In the genomic region with DNA sequence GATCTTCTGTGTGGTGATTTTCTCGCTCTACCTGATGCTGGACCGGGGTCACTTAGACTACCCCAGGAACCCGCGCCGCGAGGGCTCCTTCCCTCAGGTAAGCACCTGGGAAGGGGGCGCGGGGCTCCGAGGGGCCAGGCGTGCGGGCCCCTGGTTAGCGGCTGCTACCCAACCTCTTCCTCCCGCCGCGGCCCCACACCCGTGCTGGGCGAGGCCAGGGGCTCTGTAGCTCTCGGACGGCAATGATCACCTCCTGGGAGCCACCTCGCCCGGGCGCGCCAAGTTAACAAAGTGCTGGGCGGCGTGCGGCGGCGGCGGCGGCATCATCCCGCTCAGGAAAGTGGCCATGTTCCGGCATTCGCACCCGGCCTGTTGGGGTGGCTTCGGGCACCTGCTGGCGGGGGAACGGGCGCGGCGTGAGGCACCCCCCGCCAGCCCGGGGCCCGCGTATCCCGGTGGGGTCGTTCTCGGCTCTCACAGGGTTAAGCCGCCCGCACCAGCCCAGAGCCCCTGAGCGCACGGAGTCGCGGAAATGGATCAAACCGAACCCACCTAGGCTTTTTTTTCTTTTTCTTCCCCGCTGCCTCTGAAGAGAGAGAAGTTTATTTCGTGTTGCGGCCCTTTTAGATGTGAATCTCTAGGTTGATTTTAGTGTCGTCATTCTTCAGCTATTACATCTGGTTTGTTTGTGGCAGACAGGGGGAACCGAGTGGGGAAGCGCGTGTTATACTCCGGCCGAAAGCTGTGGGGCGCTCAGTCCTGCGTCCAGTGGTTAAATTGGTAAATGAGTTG, we compare ENCODE assay signal across 8 cellular contexts. TPM values are rescaled to one million over a fixed set of nuclear protein-coding genes. Genes with fewer than 3 reads are reported as not detected.
DNase-seq lines count a peak whose midpoint lies in the region; ATAC-seq and TF ChIP-seq lines count a peak whose summit lies in the region.

No MANE protein-coding gene starts in this region.

- 0% methylated on average over 16 of the region's 65 CpGs; no CpG with 5 or more reads in 1 of the 2 experiments for WGBS in IMR-90 (ENCODE audit: extremely low coverage in 2 of 2, insufficient read length in 1 of 2), 2 experiments
- no CpG with 5 or more reads among the region's 65 CpGs for WGBS in neuronal stem cell (ENCODE audit: extremely low coverage in 2 of 2, insufficient read length in 2 of 2, insufficient replicate concordance in 1 of 2), 2 donors
- under 1% methylated on average over 65 of the region's 65 CpGs for whole genome bisulfite sequencing in thymus

- H3K18ac ChIP-seq in IMR-90 (ENCODE audit: low read depth, low read length) (peak overlapping the region; percentile 31; the same call in 1 of the 2 replicates), neuronal stem cell (ENCODE audit: low read length) (peak overlapping the region; percentile 97)

- peaks cover 56% of the 10 kb centered on the region for H3K4me1 Mint-ChIP-seq in CD14-positive monocyte
- H3K4me1 Mint-ChIP-seq in activated naive CD4-positive, alpha-beta T cell treated with anti-CD3 and anti-CD28 coated beads, Interleukin-2, amount 50 U/mL, for 24 hours, result peaks cover 46% of the 10 kb centered on the region

- H3K27me3 ChIP-seq in IMR-90 (ENCODE audit: control insufficient read depth, insufficient read depth, low read length) (no peaks in the 10 kb centered on the region), neuronal stem cell (ENCODE audit: control insufficient read depth in 3 of 3, insufficient read depth in 3 of 3, low read depth in 1 of 3, low read length in 3 of 3) (no peaks in the 10 kb centered on the region), thymus (ENCODE audit: control insufficient read depth, insufficient read depth) (no peaks in the 10 kb centered on the region)

- H4K20me1 ChIP-seq in IMR-90 (ENCODE audit: insufficient read depth, low read length), result peaks cover 23% of the 10 kb centered on the region

- intact Hi-C loops in CD14-positive monocyte (cut with micrococcal nuclease) (loop anchor here (2.0 kb wide), 1 partner anchor 34 kb away; no protein-coding TSS in a partner anchor), IMR-90 (cut with micrococcal nuclease) (loop anchor here (1.0 to 5.0 kb wide), 5 partner anchors 52 to 937 kb away; no protein-coding TSS in a partner anchor)

- H3K56ac ChIP-seq in IMR-90 (ENCODE audit: extremely low read depth, insufficient read depth, low read length), result peak overlapping the region; percentile 49; the same call in 1 of the 2 replicates

- CTCF ChIA-PET in IMR-90 (lab: Yijun Ruan, JAX), result interaction anchor here (0.6 to 1.1 kb wide), 7 partner anchors 11 to 962 kb away, joined by 3 to 4 read pairs (median 3); no protein-coding TSS in a partner anchor

- H2BK120ac ChIP-seq in IMR-90 (ENCODE audit: low read depth, low read length), result peak overlapping the region; percentile 58; the same call in 1 of the 2 replicates
- peak overlapping the region; percentile 61 for H2BK120ac ChIP-seq in neuronal stem cell (ENCODE audit: low read depth, low read length)

- 0 out of 2 replicates have a peak overlapping the region, but pooled peaks have one; percentile 57 for H2AK5ac ChIP-seq in IMR-90 (ENCODE audit: low read depth, low read length)
- peak overlapping the region; percentile 69 for H2AK5ac ChIP-seq in neuronal stem cell (ENCODE audit: low read depth, low read length)

- H3K4me3 Mint-ChIP-seq in CD14-positive monocyte, result peak overlapping the region; percentile 87 to 98
- H3K4me3 Mint-ChIP-seq in activated naive CD4-positive, alpha-beta T cell treated with anti-CD3 and anti-CD28 coated beads, Interleukin-2, amount 50 U/mL, for 24 hours, result peak overlapping the region; percentile 91

- H2AK9ac ChIP-seq in IMR-90 (replicated peaks; ENCODE audit: low read depth, low read length, poor library complexity), result peak overlapping the region; percentile 90

- peaks cover 5 to 6% of the 10 kb centered on the region in 2 donors for H3K36me3 Mint-ChIP-seq in CD14-positive monocyte
- peaks cover 6% of the 10 kb centered on the region for H3K36me3 Mint-ChIP-seq in activated naive CD4-positive, alpha-beta T cell treated with anti-CD3 and anti-CD28 coated beads, Interleukin-2, amount 50 U/mL, for 24 hours

- no peaks in the 10 kb centered on the region for H3K36me3 ChIP-seq in IMR-90 (ENCODE audit: control insufficient read depth, insufficient read depth, low read length)
- no peaks in the 10 kb centered on the region for H3K36me3 ChIP-seq in SK-N-MC (ENCODE audit: insufficient read depth, low read length)
- peaks cover 2 to 4% of the 10 kb centered on the region in 2 donors for H3K36me3 ChIP-seq in neuronal stem cell (replicated peaks in 1 of 2; ENCODE audit: control insufficient read depth in 2 of 2, insufficient read depth in 2 of 2, low read length in 2 of 2)
- H3K36me3 ChIP-seq in thymus (ENCODE audit: control insufficient read depth, insufficient read depth), result no peaks in the 10 kb centered on the region

- H3K4ac ChIP-seq in IMR-90 (ENCODE audit: low read depth, low read length), result peak overlapping the region; percentile 89
- peak overlapping the region; percentile 17 for H3K4ac ChIP-seq in neuronal stem cell (ENCODE audit: low read length)

- TF ChIP-seq CTCF in CD14-positive monocyte (IDR thresholded peaks at IDR 0.05) (peak; percentile 61), IMR-90 (conservative IDR thresholded peaks at IDR 0.05; ENCODE audit: low read depth, low read length) (peak; percentile 84)

- no peak for TF ChIP-seq POLR2A in IMR-90 (IDR thresholded peaks at IDR 0.05; ENCODE audit: low read depth, low read length)

- ATAC-seq in GM19467 (IDR thresholded peaks at IDR 0.05; ENCODE audit: unreplicated experiment) (peak; percentile 15), IMR-90 (ENCODE audit: low read depth) (peak; percentile 35)

- H2BK5ac ChIP-seq in IMR-90 (ENCODE audit: low read depth, low read length, poor library complexity, severe bottlenecking), result peak overlapping the region; percentile 76
- H2BK5ac ChIP-seq in neuronal stem cell (ENCODE audit: low read length), result peak overlapping the region; percentile 76

- POLR2A ChIA-PET in IMR-90 (lab: Charles Lee; ENCODE audit: unreplicated experiment), result interaction anchor here (0.7 kb wide), 1 partner anchor 46 kb away, joined by 4 read pairs; no protein-coding TSS in a partner anchor

- TF ChIP-seq RAD21 in IMR-90 (IDR thresholded peaks at IDR 0.05; ENCODE audit: low read length), result peak; percentile 77

- DNase-seq in CD14-positive monocyte (ENCODE audit: low spot score) (peak; percentile 58), IMR-90 (peak; percentile 83), SK-N-MC (ENCODE audit: low read depth, low spot score) (no peak), germinal center (ENCODE audit: low spot score) (peak; percentile 53), neuronal stem cell (ENCODE audit: low spot score) (peak; percentile 43)

- H3K4me3 ChIP-seq in IMR-90 (ENCODE audit: insufficient read depth, low read depth, low read length) (peak overlapping the region; percentile 81), SK-N-MC (peak overlapping the region; percentile 94), neuronal stem cell (ENCODE audit: low read length in 2 of 2) (peak overlapping the region; percentile 86 to 100), thymus (ENCODE audit: low read length) (peak overlapping the region; percentile 92)

- H3K23ac ChIP-seq in IMR-90 (ENCODE audit: low read depth, low read length) (peak overlapping the region; percentile 93), neuronal stem cell (ENCODE audit: low read depth, low read length, poor library complexity) (peak overlapping the region; percentile 92)

- H3K79me1 ChIP-seq in IMR-90 (ENCODE audit: low read depth in 1 of 2, low read length in 2 of 2), result peaks cover 7 to 38% of the 10 kb centered on the region in 2 experiments; a peak in 2 of 4 replicates
- H3K79me1 ChIP-seq in neuronal stem cell (ENCODE audit: low read depth, low read length), result peaks cover 5% of the 10 kb centered on the region

- no TSS peak for BruUV-seq in IMR-90 (replicated peaks; lab: Mats Ljungman, UMichigan)

- H3K27ac ChIP-seq in IMR-90 (ENCODE audit: insufficient read depth, low read length), result peak overlapping the region; percentile 80
- H3K27ac ChIP-seq in SK-N-MC, result no peak overlapping the region
- peak overlapping the region; percentile 94 for H3K27ac ChIP-seq in neuronal stem cell (replicated peaks; ENCODE audit: low read length)
- peak overlapping the region; percentile 99 for H3K27ac ChIP-seq in thymus (ENCODE audit: low read depth)

- dilution Hi-C loops in IMR-90 (cut with HindIII; ENCODE audit: low sequenced_read_pairs, unreplicated experiment), result no loop called here

- peaks cover 5% of the 10 kb centered on the region for H3K9me1 ChIP-seq in IMR-90 (ENCODE audit: insufficient read depth, low read length)

- H3K27me3 Mint-ChIP-seq in CD14-positive monocyte (ENCODE audit: low read depth in 3 of 3), result no peaks in the 10 kb centered on the region
- no peaks in the 10 kb centered on the region for H3K27me3 Mint-ChIP-seq in activated naive CD4-positive, alpha-beta T cell treated with anti-CD3 and anti-CD28 coated beads, Interleukin-2, amount 50 U/mL, for 24 hours

- peak overlapping the region; percentile 96 for H2AFZ ChIP-seq in IMR-90 (replicated peaks; ENCODE audit: low read length, poor library complexity)
- peak overlapping the region; percentile 90 for H2AFZ ChIP-seq in neuronal stem cell (ENCODE audit: low read length)

- in situ Hi-C loops in IMR-90 (cut with MboI; ENCODE audit: low sequenced_read_pairs), result loop anchor here (25.0 kb wide), 1 partner anchor 922 kb away; no protein-coding TSS in a partner anchor

- H2BK15ac ChIP-seq in IMR-90 (ENCODE audit: low read depth, low read length), result no peak overlapping the region
- peak overlapping the region; percentile 30 for H2BK15ac ChIP-seq in neuronal stem cell (ENCODE audit: low read length)

- H3K9me3 ChIP-seq in IMR-90 (ENCODE audit: control insufficient read depth, insufficient read depth, low read length), result peaks cover 6% of the 10 kb centered on the region; the same call in 1 of the 2 replicates
- H3K9me3 ChIP-seq in SK-N-MC (ENCODE audit: low read depth, low read length), result peaks cover 4% of the 10 kb centered on the region; the same call in 1 of the 2 replicates
- peaks cover 6 to 12% of the 10 kb centered on the region in 2 donors for H3K9me3 ChIP-seq in neuronal stem cell (replicated peaks in 1 of 2; ENCODE audit: control insufficient read depth in 2 of 2, insufficient read depth in 1 of 2, low read depth in 1 of 2, low read length in 2 of 2)
- H3K9me3 ChIP-seq in thymus (ENCODE audit: control insufficient read depth), result no peaks in the 10 kb centered on the region

- peaks cover 0 to 11% (median 2%) of the 10 kb centered on the region in 7 donors for H3K9me3 Mint-ChIP-seq in CD14-positive monocyte
- H3K9me3 Mint-ChIP-seq in activated naive CD4-positive, alpha-beta T cell treated with anti-CD3 and anti-CD28 coated beads, Interleukin-2, amount 50 U/mL, for 24 hours, result no peaks in the 10 kb centered on the region

- H4K8ac ChIP-seq in IMR-90 (ENCODE audit: low read depth in 2 of 2, low read length in 2 of 2), result peak overlapping the region in 1 of 2 experiments; percentile 50; a peak in 1 of 4 replicates
- H4K8ac ChIP-seq in neuronal stem cell (ENCODE audit: low read depth, low read length), result no peak overlapping the region

- H2BK20ac ChIP-seq in IMR-90 (ENCODE audit: low read depth, low read length), result no peak overlapping the region

- H3K4me2 ChIP-seq in IMR-90 (ENCODE audit: low read depth, low read length) (peak overlapping the region; percentile 85), neuronal stem cell (ENCODE audit: insufficient read depth, low read length, poor library complexity, severe bottlenecking) (peak overlapping the region; percentile 54)

- H3K27ac Mint-ChIP-seq in CD14-positive monocyte, result peak overlapping the region; percentile 85 to 96 (median 90)
- H3K27ac Mint-ChIP-seq in activated naive CD4-positive, alpha-beta T cell treated with anti-CD3 and anti-CD28 coated beads, Interleukin-2, amount 50 U/mL, for 24 hours, result peak overlapping the region; percentile 85

- H2BK12ac ChIP-seq in neuronal stem cell (ENCODE audit: low read length), result peak overlapping the region; percentile 36

- H4K5ac ChIP-seq in IMR-90 (ENCODE audit: low read depth, low read length), result no peak overlapping the region

- H3K9ac ChIP-seq in IMR-90 (ENCODE audit: low read depth, low read length) (peak overlapping the region; percentile 85), SK-N-MC (ENCODE audit: insufficient read length) (peak overlapping the region; percentile 75), neuronal stem cell (ENCODE audit: low read depth, low read length, poor library complexity) (peak overlapping the region; percentile 96)

- no peak overlapping the region for H4K91ac ChIP-seq in IMR-90 (ENCODE audit: insufficient read depth, low read depth, low read length)
- H4K91ac ChIP-seq in neuronal stem cell (ENCODE audit: low read depth, low read length, poor library complexity), result no peak overlapping the region

- H3K4me1 ChIP-seq in IMR-90 (ENCODE audit: control insufficient read depth, insufficient read depth, low read length), result peaks cover 18% of the 10 kb centered on the region
- H3K4me1 ChIP-seq in neuronal stem cell (ENCODE audit: control insufficient read depth in 2 of 2, insufficient read depth in 1 of 2, low read depth in 1 of 2, low read length in 2 of 2), result peaks cover 5 to 10% of the 10 kb centered on the region in 2 donors
- H3K4me1 ChIP-seq in thymus (ENCODE audit: control insufficient read depth, insufficient read depth, low read length), result peaks cover 16% of the 10 kb centered on the region

- H3K14ac ChIP-seq in IMR-90 (replicated peaks; ENCODE audit: low read depth, low read length) (peak overlapping the region; percentile 62; the same call in 1 of the 2 replicates), neuronal stem cell (ENCODE audit: low read length) (peak overlapping the region; percentile 76)

RNA-seq across cellular contexts. Expression of gene MAN2A1, which starts 0.9 kb away (rescaled TPM):
- polyA plus RNA-seq in CD14-positive monocyte (10 to 100 TPM; 20.1 to 23.0 TPM), IMR-90 (2012; rRNA removed) (14.1 and 16.4 TPM in 2 replicates), thymus (22.2 TPM)
- 29.6 and 46.4 TPM in 2 replicates for total RNA-seq in IMR-90 (2012; rRNA removed)
- polyA plus RNA-seq in IMR-90 (2012; cell fraction: cytosol; rRNA removed), result 3.6 and 6.5 TPM in 2 replicates
- polyA plus RNA-seq in IMR-90 (2012; cell fraction: nucleus; rRNA removed; ENCODE audit: low replicate concordance), result 2.6 and 17.5 TPM in 2 replicates
- 48.4 TPM for polyA plus RNA-seq in neuronal stem cell (2013, experiment 1 of 2)
- 49.4 TPM for polyA plus RNA-seq in neuronal stem cell (2013, experiment 2 of 2)
